ENCODE assay signal across 1 cellular context in genomic region chr10:127853868-127854768, GRCh38.
TF ChIP-seq lines count a peak whose summit lies in the region.

No MANE protein-coding gene starts in this region.

TF ChIP-seq in GM23338, 12 proteins besides CTCF, POLR2A, EP300 and RAD21 (continued from another document):
- TF ChIP-seq ZNF462 (CRISPR knock-in tag; IDR thresholded peaks at IDR 0.05), result no peak
- TF ChIP-seq ZNF331 (CRISPR knock-in tag; IDR thresholded peaks at IDR 0.05; ENCODE audit: low read depth), result no peak
- TF ChIP-seq ETS1 (IDR thresholded peaks at IDR 0.05), result no peak
TF ChIP-seq in GM23338: peak in this region for 0.
